9 cellular contexts compared by ENCODE assay signal in the genomic region with DNA sequence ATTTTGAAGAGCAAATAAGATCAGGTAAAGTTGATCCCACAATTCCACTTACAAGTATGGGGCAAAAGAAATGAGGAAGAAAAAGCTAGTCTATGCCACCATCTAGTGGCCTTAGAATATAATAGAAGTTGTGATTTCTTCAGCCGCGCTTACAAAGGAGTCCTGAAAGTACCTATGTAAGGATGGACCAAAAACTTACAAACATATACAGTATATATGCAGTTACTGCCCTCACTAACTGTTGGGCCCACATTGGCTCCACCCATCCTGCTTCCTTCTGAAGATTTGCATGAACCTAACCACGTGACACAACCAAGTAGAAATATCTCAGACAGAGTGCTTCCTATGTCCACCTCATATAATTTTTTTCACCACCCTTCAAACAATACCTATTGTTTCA. TPM values are rescaled to one million over a fixed set of nuclear protein-coding genes. Genes with fewer than 3 reads are reported as not detected.
DNase-seq lines count a peak whose midpoint lies in the region; ATAC-seq and TF ChIP-seq lines count a peak whose summit lies in the region.
"Had no signal": no experiment of that assay in that cellular context is flagged by ENCODE, and none has a peak within 500 bp of the region (broad histone marks: within the 10 kb centered on the region; RNA-seq: fewer than 3 reads in every experiment).

No MANE protein-coding gene starts in this region.

- ATAC-seq in GM21576 (IDR thresholded peaks at IDR 0.05; ENCODE audit: unreplicated experiment) (peak; percentile 90), lung (ENCODE audit: insufficient read depth, low FRiP score) (no peak)

- H3K4me3 ChIP-seq in brain microvascular endothelial cell (ENCODE audit: low read depth, low read length) = no peak overlapping the region
- no peak overlapping the region for H3K4me3 ChIP-seq in lung

- DNase-seq in GM10248 (ENCODE audit: extremely low spot score) (peak; percentile 13), HT-29 (ENCODE audit: low spot score) (peak; percentile 81), NCI-H748 treated with DMSO at 0.1 percent for 48 hours (lab: John Stamatoyannopoulos, UW) (peak; percentile 60), brain microvascular endothelial cell (peak; percentile 16), lung (ENCODE audit: low spot score) (no peak)
- no peak for DNase-seq in activated T-helper 1 cell treated with anti-CD3 and anti-CD28 coated beads, Interleukin-12 subunit alpha, Interleukin-12 subunit beta, Interleukin-2, Interleukin-4 antibody, amounts not matched to agents 30 ng/mL and 10 ng/mL and 1 ng/mL, durations not matched to agents 14 hours and 24 hours and 36 hours (ENCODE audit: low spot score)
- DNase-seq in activated naive CD4-positive, alpha-beta T cell (lab: John Stamatoyannopoulos, UW) = no peak

- H3K27ac Mint-ChIP-seq in activated T-helper 1 cell treated with anti-CD3 and anti-CD28 coated beads, Interleukin-12 subunit alpha, Interleukin-12 subunit beta, Interleukin-2, Interleukin-4 antibody, amounts not matched to agents 30 ng/mL and 10 ng/mL and 1 ng/mL, durations not matched to agents 14 hours and 24 hours and 36 hours = no peak overlapping the region

- H3K27me3 ChIP-seq in brain microvascular endothelial cell (replicated peaks) (no peaks in the 10 kb centered on the region), lung (ENCODE audit: control insufficient read depth, insufficient read depth) (no peaks in the 10 kb centered on the region)

- no peaks in the 10 kb centered on the region for H3K9me3 ChIP-seq in lung (ENCODE audit: control insufficient read depth in 2 of 2, insufficient read depth in 1 of 2, low read length in 1 of 2)

- intact Hi-C loops in activated T-helper 1 cell treated with anti-CD3 and anti-CD28 coated beads, Interleukin-12 subunit alpha, Interleukin-12 subunit beta, Interleukin-2, Interleukin-4 antibody, amounts not matched to agents 30 ng/mL and 10 ng/mL and 1 ng/mL, durations not matched to agents 14 hours and 24 hours and 36 hours (cut with micrococcal nuclease) = loop anchor here (5.0 kb wide), 2 partner anchors 60 to 1285 kb away; no protein-coding TSS in a partner anchor

- no peak overlapping the region for H3K4me3 Mint-ChIP-seq in activated T-helper 1 cell treated with anti-CD3 and anti-CD28 coated beads, Interleukin-12 subunit alpha, Interleukin-12 subunit beta, Interleukin-2, Interleukin-4 antibody, amounts not matched to agents 30 ng/mL and 10 ng/mL and 1 ng/mL, durations not matched to agents 14 hours and 24 hours and 36 hours
- H3K4me3 Mint-ChIP-seq: central memory CD8-positive, alpha-beta T cell had no signal

- TF ChIP-seq CTCF in GM10248 (IDR thresholded peaks at IDR 0.05; ENCODE audit: control extremely low read depth, extremely low read depth, low read depth, missing control alignments) (peak; percentile 33), brain microvascular endothelial cell (IDR thresholded peaks at IDR 0.05; ENCODE audit: low read depth, low read length, missing control alignments) (peak; percentile 43), lung (IDR thresholded peaks at IDR 0.05; ENCODE audit: control extremely low read depth, extremely low read depth) (peak; percentile 10)

- no peaks in the 10 kb centered on the region for H3K9me3 Mint-ChIP-seq in activated T-helper 1 cell treated with anti-CD3 and anti-CD28 coated beads, Interleukin-12 subunit alpha, Interleukin-12 subunit beta, Interleukin-2, Interleukin-4 antibody, amounts not matched to agents 30 ng/mL and 10 ng/mL and 1 ng/mL, durations not matched to agents 14 hours and 24 hours and 36 hours
- H3K9me3 Mint-ChIP-seq: central memory CD8-positive, alpha-beta T cell had no signal

- H3K36me3 Mint-ChIP-seq in activated T-helper 1 cell treated with anti-CD3 and anti-CD28 coated beads, Interleukin-12 subunit alpha, Interleukin-12 subunit beta, Interleukin-2, Interleukin-4 antibody, amounts not matched to agents 30 ng/mL and 10 ng/mL and 1 ng/mL, durations not matched to agents 14 hours and 24 hours and 36 hours (ENCODE audit: low read depth) = no peaks in the 10 kb centered on the region

- no peaks in the 10 kb centered on the region for H3K36me3 ChIP-seq in brain microvascular endothelial cell (replicated peaks)
- H3K36me3 ChIP-seq in lung (ENCODE audit: control insufficient read depth in 2 of 2, insufficient read depth in 2 of 2, low read length in 2 of 2) = no peaks in the 10 kb centered on the region

- 21 to 26% methylated on average over 3 of the region's 3 CpGs for WGBS in lung, 2 donors

- no peaks in the 10 kb centered on the region for H3K4me1 ChIP-seq in lung (ENCODE audit: control insufficient read depth in 2 of 2, insufficient read depth in 2 of 2, low read length in 2 of 2)

- H3K27ac ChIP-seq in brain microvascular endothelial cell (no peak overlapping the region), lung (ENCODE audit: low read depth in 1 of 2, low read length in 1 of 2) (no peak overlapping the region)

- POLR2A ChIA-PET in GM10248 (lab: Yijun Ruan, JAX) = no interaction called here

- no peaks in the 10 kb centered on the region for H3K27me3 Mint-ChIP-seq in activated T-helper 1 cell treated with anti-CD3 and anti-CD28 coated beads, Interleukin-12 subunit alpha, Interleukin-12 subunit beta, Interleukin-2, Interleukin-4 antibody, amounts not matched to agents 30 ng/mL and 10 ng/mL and 1 ng/mL, durations not matched to agents 14 hours and 24 hours and 36 hours (ENCODE audit: insufficient read depth)
- H3K27me3 Mint-ChIP-seq: central memory CD8-positive, alpha-beta T cell had no signal

- in situ Hi-C loops in brain microvascular endothelial cell (cut with HindIII; ENCODE audit: low pct_ligation_motif_present, low sequenced_read_pairs) = no loop called here

- CTCF ChIA-PET in GM10248 (lab: Yijun Ruan, JAX) = interaction anchor here (2.2 kb wide), 1 partner anchor 12 kb away, joined by 6 read pairs; a partner anchor contains a TSS

- peaks cover 5% of the 10 kb centered on the region for H3K4me1 Mint-ChIP-seq in activated T-helper 1 cell treated with anti-CD3 and anti-CD28 coated beads, Interleukin-12 subunit alpha, Interleukin-12 subunit beta, Interleukin-2, Interleukin-4 antibody, amounts not matched to agents 30 ng/mL and 10 ng/mL and 1 ng/mL, durations not matched to agents 14 hours and 24 hours and 36 hours (ENCODE audit: low read depth)
- H3K4me1 Mint-ChIP-seq: central memory CD8-positive, alpha-beta T cell had no signal

RNA-seq across cellular contexts. Expression of a gene that starts 11.7 kb away (rescaled TPM):
- not detected in 2 replicates for total RNA-seq in HT-29 (2014; rRNA removed; shearing (Covaris generic))
- total RNA-seq in lung = not detected
- not detected for polyA plus RNA-seq in lung
- total RNA-seq in activated T-helper 1 cell treated with anti-CD3 and anti-CD28 coated beads, Interleukin-12 subunit alpha, Interleukin-12 subunit beta, Interleukin-2, Interleukin-4 antibody, amounts not matched to agents 30 ng/mL and 10 ng/mL and 1 ng/mL, durations not matched to agents 14 hours and 24 hours and 36 hours = not detected in 2 replicates

Comparison
In these comparisons a context has a peak if more than half of its experiments do, and no peak if none do; other contexts are left out.
1. DNase-seq: peak in GM10248 (single experiment), HT-29 (single experiment), NCI-H748 treated with DMSO at 0.1 percent for 48 hours (single experiment) and brain microvascular endothelial cell (single experiment); none in lung (single experiment), activated T-helper 1 cell treated with anti-CD3 and anti-CD28 coated beads, Interleukin-12 subunit alpha, Interleukin-12 subunit beta, Interleukin-2, Interleukin-4 antibody, amounts not matched to agents 30 ng/mL and 10 ng/mL and 1 ng/mL, durations not matched to agents 14 hours and 24 hours and 36 hours (single experiment) and activated naive CD4-positive, alpha-beta T cell (0 of 4).
2. Peak in every context shown above with its lines, with median percentiles within 50 percentile points of each other: CTCF ChIP-seq.